Comparison of ENCODE assay signal across 16 cellular contexts in the genomic region with DNA sequence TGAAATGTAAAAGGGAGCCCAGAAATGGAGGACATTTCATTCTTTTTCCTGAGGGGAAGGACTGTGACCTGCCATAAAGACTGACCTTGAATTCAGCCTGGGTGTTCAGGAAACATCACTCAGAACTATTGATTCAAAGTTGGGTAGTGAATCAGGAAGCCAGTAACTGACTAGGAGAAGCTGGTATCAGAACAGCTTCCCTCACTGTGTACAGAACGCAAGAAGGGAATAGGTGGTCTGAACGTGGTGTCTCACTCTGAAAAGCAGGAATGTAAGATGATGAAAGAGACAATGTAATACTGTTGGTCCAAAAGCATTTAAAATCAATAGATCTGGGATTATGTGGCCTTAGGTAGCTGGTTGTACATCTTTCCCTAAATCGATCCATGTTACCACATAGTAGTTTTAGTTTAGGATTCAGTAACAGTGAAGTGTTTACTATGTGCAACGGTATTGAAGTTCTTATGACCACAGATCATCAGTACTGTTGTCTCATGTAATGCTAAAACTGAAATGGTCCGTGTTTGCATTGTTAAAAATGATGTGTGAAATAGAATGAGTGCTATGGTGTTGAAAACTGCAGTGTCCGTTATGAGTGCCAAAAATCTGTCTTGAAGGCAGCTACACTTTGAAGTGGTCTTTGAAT. TPM values are rescaled to one million over a fixed set of nuclear protein-coding genes. Genes with fewer than 3 reads are reported as not detected.
A peak's percentile ranks its signal among the peaks of the same experiment; 100 is the strongest.
DNase-seq lines count a peak whose midpoint lies in the region; ATAC-seq and TF ChIP-seq lines count a peak whose summit lies in the region.
"Had no signal": no experiment of that assay in that cellular context is flagged by ENCODE, and none has a peak within 500 bp of the region (broad histone marks: within the 10 kb centered on the region; RNA-seq: fewer than 3 reads in every experiment).

No MANE protein-coding gene starts in this region.

- TF ChIP-seq CTCF in Loucy (conservative IDR thresholded peaks at IDR 0.05; ENCODE audit: low read length) (no peak), uterus (IDR thresholded peaks at IDR 0.05) (no peak)

- TF ChIP-seq POLR2A in uterus (IDR thresholded peaks at IDR 0.05) = no peak

- H3K9me3 ChIP-seq in Loucy (ENCODE audit: insufficient read depth, low read depth, low read length) (no peaks in the 10 kb centered on the region), mucosa of rectum (ENCODE audit: control insufficient read depth in 2 of 2, low read length in 2 of 2) (no peaks in the 10 kb centered on the region), uterus (no peaks in the 10 kb centered on the region)
- H3K9me3 ChIP-seq: Caco-2 had no signal

- no peak for ATAC-seq in activated CD4-positive, CD25-positive, alpha-beta regulatory T cell treated with anti-CD3 and anti-CD28 coated beads, Interleukin-2, amount 50 U/mL, for 24 hours

- no peaks in the 10 kb centered on the region for H3F3A ChIP-seq in Loucy (ENCODE audit: low read depth)

- H3K36me3 Mint-ChIP-seq in dendritic cell treated with granulocyte-macrophage colony-stimulating factor and Interleukin-4, amounts not matched to agents 40 ng/mL and 50 ng/mL, for 4 days (ENCODE audit: low read depth) = peaks cover 29% of the 10 kb centered on the region

- H3K9ac ChIP-seq in Loucy (ENCODE audit: low read depth, low read length, poor library complexity, severe bottlenecking) (no peak overlapping the region), mucosa of rectum (ENCODE audit: low read depth in 1 of 2, low read length in 2 of 2) (peak overlapping the region; percentile 42 to 49)

- H3K4me3 ChIP-seq in Loucy (ENCODE audit: low read length, poor library complexity, severe bottlenecking) = no peak overlapping the region
- H3K4me3 ChIP-seq in mucosa of rectum (ENCODE audit: low read length in 2 of 2) = peak overlapping the region; percentile 1 to 98
- peak overlapping the region; percentile 79 to 89 for H3K4me3 ChIP-seq in uterus
- H3K4me3 ChIP-seq: lung, SK-N-MC had no signal

- no peak overlapping the region for H3K4me3 Mint-ChIP-seq in dendritic cell treated with granulocyte-macrophage colony-stimulating factor and Interleukin-4, amounts not matched to agents 40 ng/mL and 50 ng/mL, for 4 days

- DNase-seq in uterus (no peak), AML-193 (lab: John Stamatoyannopoulos, UW) (no peak), NCI-H2029 treated with DMSO at 0.1 percent for 48 hours (lab: John Stamatoyannopoulos, UW) (no peak)
- DNase-seq: activated naive CD4-positive, alpha-beta T cell treated with Interleukin-2 at 50 U/mL for 16 hours; Caco-2; central memory CD4-positive, alpha-beta T cell; NCI-H1105 treated with DMSO at 0.1 percent for 48 hours; NCI-H510A treated with DMSO at 0.1 percent for 48 hours; OCI-M1; posterior cingulate gyrus had no signal

- no peaks in the 10 kb centered on the region for H3K27me3 Mint-ChIP-seq in dendritic cell treated with granulocyte-macrophage colony-stimulating factor and Interleukin-4, amounts not matched to agents 40 ng/mL and 50 ng/mL, for 4 days

- H3K27ac ChIP-seq in mucosa of rectum (ENCODE audit: low read depth in 2 of 2, low read length in 2 of 2) (peak overlapping the region; percentile 24 to 53), uterus (peak overlapping the region; percentile 95 to 97)
- H3K27ac ChIP-seq: SK-N-MC had no signal

- peaks cover 53% of the 10 kb centered on the region for H3K4me1 Mint-ChIP-seq in dendritic cell treated with granulocyte-macrophage colony-stimulating factor and Interleukin-4, amounts not matched to agents 40 ng/mL and 50 ng/mL, for 4 days (ENCODE audit: low read depth)

- H4K20me1 ChIP-seq in Loucy (ENCODE audit: insufficient read depth, low read length, poor library complexity, severe bottlenecking) = no peaks in the 10 kb centered on the region

- no peaks in the 10 kb centered on the region for H3K9me2 ChIP-seq in Loucy (replicated peaks; ENCODE audit: low read depth, low read length)

- peak overlapping the region; percentile 38 for H3K27ac Mint-ChIP-seq in dendritic cell treated with granulocyte-macrophage colony-stimulating factor and Interleukin-4, amounts not matched to agents 40 ng/mL and 50 ng/mL, for 4 days

- intact Hi-C loops in dendritic cell treated with granulocyte-macrophage colony-stimulating factor and Interleukin-4, amounts not matched to agents 40 ng/mL and 50 ng/mL, for 4 days (cut with micrococcal nuclease) = loop anchor here (5.0 to 10.0 kb wide), 2 partner anchors 63 to 296 kb away; partner anchors contain the start of gene GLRX2
- intact Hi-C loops in uterus (cut with DNase I; ENCODE audit: low total_unique reads) = no loop called here

- no peaks in the 10 kb centered on the region for H3K36me3 ChIP-seq in Loucy (ENCODE audit: insufficient read depth, low read length)
- peaks cover 10 to 11% of the 10 kb centered on the region in 2 donors for H3K36me3 ChIP-seq in mucosa of rectum (ENCODE audit: control insufficient read depth in 2 of 2, insufficient read depth in 2 of 2, low read length in 2 of 2)
- H3K36me3 ChIP-seq in uterus = no peaks in the 10 kb centered on the region

- H3K27me3 ChIP-seq in Loucy (ENCODE audit: insufficient read depth, low read length, poor library complexity, severe bottlenecking) (no peaks in the 10 kb centered on the region), mucosa of rectum (ENCODE audit: control insufficient read depth in 2 of 2, insufficient read depth in 2 of 2, low read length in 2 of 2) (peaks cover 0 to 2% of the 10 kb centered on the region in 2 donors), uterus (no peaks in the 10 kb centered on the region)

- peaks cover 4% of the 10 kb centered on the region; the same call in 1 of the 2 replicates for H3K79me2 ChIP-seq in Loucy (ENCODE audit: insufficient read depth, low read length)

- H3K4me2 ChIP-seq in Loucy (ENCODE audit: low read depth, low read length, poor library complexity, severe bottlenecking) = peak overlapping the region; percentile 98

- H3K9me3 Mint-ChIP-seq in dendritic cell treated with granulocyte-macrophage colony-stimulating factor and Interleukin-4, amounts not matched to agents 40 ng/mL and 50 ng/mL, for 4 days = no peaks in the 10 kb centered on the region

- peaks cover 37% of the 10 kb centered on the region for H3K4me1 ChIP-seq in Loucy (ENCODE audit: insufficient read depth, low read length, poor library complexity, severe bottlenecking)
- H3K4me1 ChIP-seq in mucosa of rectum (ENCODE audit: control insufficient read depth in 2 of 2, insufficient read depth in 2 of 2, low read length in 2 of 2) = peaks cover 13 to 17% of the 10 kb centered on the region in 2 donors
- no peaks in the 10 kb centered on the region for H3K4me1 ChIP-seq in uterus
- H3K4me1 ChIP-seq: Caco-2 had no signal

- H2AFZ ChIP-seq in Loucy (ENCODE audit: low read length) = no peak overlapping the region

RNA-seq across cellular contexts. Expression of gene RGS2, which starts 2.9 kb away (rescaled TPM):
- 100 to 1,000 TPM; 103 to 164 (median 134) TPM for total RNA-seq in uterus
